Comparison of ENCODE assay signal across 1 cellular context in genomic region chr2:30147715-30148611, GRCh38.
TF ChIP-seq lines count a peak whose summit lies in the region.

No MANE protein-coding gene starts in this region.

TF ChIP-seq in SK-N-SH, 30 proteins besides CTCF, POLR2A, EP300 and RAD21 (continued from another document):
- TF ChIP-seq PBX3 (IDR thresholded peaks at IDR 0.05) (peak; percentile 30), POLR2AphosphoS5 (IDR thresholded peaks at IDR 0.05; ENCODE audit: low read depth, low read length) (no peak), RFX5 (IDR thresholded peaks at IDR 0.05; ENCODE audit: low read length) (no peak), FOXJ3 (CRISPR knock-in tag; IDR thresholded peaks at IDR 0.05) (no peak), USF2 (IDR thresholded peaks at IDR 0.05; ENCODE audit: borderline replicate concordance, low read depth, low read length) (peak; percentile 85)
- TF ChIP-seq, protein P1, sequence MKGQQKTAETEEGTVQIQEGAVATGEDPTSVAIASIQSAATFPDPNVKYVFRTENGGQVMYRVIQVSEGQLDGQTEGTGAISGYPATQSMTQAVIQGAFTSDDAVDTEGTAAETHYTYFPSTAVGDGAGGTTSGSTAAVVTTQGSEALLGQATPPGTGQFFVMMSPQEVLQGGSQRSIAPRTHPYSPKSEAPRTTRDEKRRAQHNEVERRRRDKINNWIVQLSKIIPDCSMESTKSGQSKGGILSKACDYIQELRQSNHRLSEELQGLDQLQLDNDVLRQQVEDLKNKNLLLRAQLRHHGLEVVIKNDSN (IDR thresholded peaks at IDR 0.05; ENCODE audit: borderline replicate concordance, low read depth) = peak; percentile 96
